9 cellular contexts compared by ENCODE assay signal in genomic region chr9:94922098-94922607, GRCh38.
DNase-seq lines count a peak whose midpoint lies in the region; ATAC-seq and TF ChIP-seq lines count a peak whose summit lies in the region.
"Had no signal": no experiment of that assay in that cellular context is flagged by ENCODE, and none has a peak within 500 bp of the region (broad histone marks: within the 10 kb centered on the region; RNA-seq: fewer than 3 reads in every experiment).

No MANE protein-coding gene starts in this region.

- no peaks in the 10 kb centered on the region for H3K79me1 ChIP-seq in neuronal stem cell (ENCODE audit: low read depth, low read length)

- H4K8ac ChIP-seq in neuronal stem cell (ENCODE audit: low read depth, low read length) = no peak overlapping the region

- no peak overlapping the region for H2BK15ac ChIP-seq in neuronal stem cell (ENCODE audit: low read length)

- peaks cover 11% of the 10 kb centered on the region; the same call in 1 of the 2 replicates for H3F3A ChIP-seq in OCI-LY1 (ENCODE audit: insufficient read depth, low read length)

- H3K4me2 ChIP-seq in OCI-LY1 (ENCODE audit: low read length) (peak overlapping the region; percentile 69), neuronal stem cell (ENCODE audit: insufficient read depth, low read length, poor library complexity, severe bottlenecking) (no peak overlapping the region)

- H3K9me2 ChIP-seq in OCI-LY1 (ENCODE audit: low read depth, low read length) = no peaks in the 10 kb centered on the region

- peak overlapping the region; percentile 70 for H3K9ac ChIP-seq in OCI-LY1 (ENCODE audit: low read length)
- H3K9ac ChIP-seq in neuronal stem cell (ENCODE audit: low read depth, low read length, poor library complexity) = no peak overlapping the region

- H3K79me2 ChIP-seq in OCI-LY1 (ENCODE audit: insufficient read depth, low read length) = no peaks in the 10 kb centered on the region

- H4K20me1 ChIP-seq in OCI-LY1 (ENCODE audit: insufficient read depth, low read length) = no peaks in the 10 kb centered on the region

- no peak overlapping the region for H3K23ac ChIP-seq in neuronal stem cell (ENCODE audit: low read depth, low read length, poor library complexity)

- H3K4ac ChIP-seq in neuronal stem cell (ENCODE audit: low read length) = no peak overlapping the region

- H2BK5ac ChIP-seq in neuronal stem cell (ENCODE audit: low read length) = peak overlapping the region; percentile 57

- peak; percentile 49 for DNase-seq in Ammon's horn (ENCODE audit: low spot score)
- no peak for DNase-seq in epithelial cell of prostate (ENCODE audit: low read depth, low spot score)
- DNase-seq in neuronal stem cell (ENCODE audit: low spot score) = no peak
- DNase-seq in AML-193 (lab: John Stamatoyannopoulos, UW) = no peak
- DNase-seq in Kasumi-1 (lab: John Stamatoyannopoulos, UW) = no peak
- DNase-seq: retina had no signal

- H3K27ac ChIP-seq in OCI-LY1 (ENCODE audit: low read depth, low read length, poor library complexity, severe bottlenecking) (peak overlapping the region; percentile 95), epithelial cell of prostate (peak overlapping the region; percentile 71), neuronal stem cell (replicated peaks; ENCODE audit: low read length) (peak overlapping the region; percentile 78)

- H3K4me1 ChIP-seq in OCI-LY1 (ENCODE audit: insufficient read depth, low read length, severe bottlenecking) (peaks cover 77% of the 10 kb centered on the region), neuronal stem cell (ENCODE audit: control insufficient read depth in 2 of 2, insufficient read depth in 1 of 2, low read depth in 1 of 2, low read length in 2 of 2) (peaks cover 25 to 37% of the 10 kb centered on the region in 2 donors)

- no peak overlapping the region for H2AK5ac ChIP-seq in neuronal stem cell (ENCODE audit: low read depth, low read length)

- H3K27me3 ChIP-seq in OCI-LY1 (ENCODE audit: insufficient read depth, low read length) (no peaks in the 10 kb centered on the region), neuronal stem cell (ENCODE audit: control insufficient read depth in 3 of 3, insufficient read depth in 3 of 3, low read depth in 1 of 3, low read length in 3 of 3) (no peaks in the 10 kb centered on the region)

- H3K36me3 ChIP-seq in OCI-LY1 (ENCODE audit: insufficient read depth, low read length) (0 out of 2 replicates have a peak, but pooled peaks cover 4% of the 10 kb centered on the region), neuronal stem cell (replicated peaks in 1 of 2; ENCODE audit: control insufficient read depth in 2 of 2, insufficient read depth in 2 of 2, low read length in 2 of 2) (no peaks in the 10 kb centered on the region)

- TF ChIP-seq CTCF in OCI-LY1 (IDR thresholded peaks at IDR 0.05; ENCODE audit: low read length) = no peak

- H4K91ac ChIP-seq in neuronal stem cell (ENCODE audit: low read depth, low read length, poor library complexity) = no peak overlapping the region

- no peak overlapping the region for H2AFZ ChIP-seq in OCI-LY1 (ENCODE audit: low read length)
- no peak overlapping the region for H2AFZ ChIP-seq in neuronal stem cell (ENCODE audit: low read length)

- no peak for ATAC-seq in HG03097 (IDR thresholded peaks at IDR 0.05; ENCODE audit: low FRiP score, unreplicated experiment)
- no peak for ATAC-seq in HG02840 (IDR thresholded peaks at IDR 0.05; ENCODE audit: low FRiP score, unreplicated experiment)

- H3K14ac ChIP-seq in neuronal stem cell (ENCODE audit: low read length) = no peak overlapping the region

- no CpG with 5 or more reads among the region's 10 CpGs for WGBS in neuronal stem cell (ENCODE audit: extremely low coverage in 2 of 2, insufficient read length in 2 of 2, insufficient replicate concordance in 1 of 2), 2 donors

- H3K4me3 ChIP-seq in OCI-LY1 (ENCODE audit: low read depth, low read length, poor library complexity, severe bottlenecking) = peak overlapping the region; percentile 52
- H3K4me3 ChIP-seq in neuronal stem cell (ENCODE audit: low read length in 2 of 2) = no peak overlapping the region

- no peak overlapping the region for H2BK12ac ChIP-seq in neuronal stem cell (ENCODE audit: low read length)

- no peak overlapping the region for H2BK120ac ChIP-seq in neuronal stem cell (ENCODE audit: low read depth, low read length)

- H3K9me3 ChIP-seq in OCI-LY1 (ENCODE audit: low read length) (no peaks in the 10 kb centered on the region), neuronal stem cell (replicated peaks in 1 of 2; ENCODE audit: control insufficient read depth in 2 of 2, insufficient read depth in 1 of 2, low read depth in 1 of 2, low read length in 2 of 2) (no peaks in the 10 kb centered on the region)

- H3K18ac ChIP-seq in neuronal stem cell (ENCODE audit: low read length) = peak overlapping the region; percentile 23
